In the genomic region with DNA sequence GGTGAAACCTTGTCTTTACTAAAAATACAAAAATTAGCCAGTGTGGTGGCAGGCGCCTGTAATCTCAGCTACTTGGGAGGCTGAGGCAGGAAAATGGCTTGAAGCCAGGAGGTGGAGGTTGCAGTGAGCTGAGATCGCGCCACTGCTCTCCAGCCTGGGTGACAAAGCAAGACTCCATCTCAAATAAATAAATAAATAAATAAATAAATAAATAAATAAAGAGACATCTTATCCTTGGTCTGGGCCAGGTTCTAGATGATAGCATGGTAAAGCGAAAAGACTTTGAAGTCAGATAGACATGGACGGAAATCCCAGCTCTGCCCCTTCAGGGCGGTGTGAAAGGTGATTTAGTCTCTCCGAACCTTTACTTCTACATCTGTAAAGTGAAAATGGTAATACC, we compare ENCODE assay signal across 8 cellular contexts. TPM values are rescaled to one million over a fixed set of nuclear protein-coding genes. Genes with fewer than 3 reads are reported as not detected.
DNase-seq lines count a peak whose midpoint lies in the region; ATAC-seq, FAIRE-seq and TF ChIP-seq lines count a peak whose summit lies in the region.
"Not testable (repeated sequence)": the region's sequence is repeated elsewhere in the genome, so short reads cannot be mapped to it uniquely, and the experiment has no call there.
"Had no signal": no experiment of that assay in that cellular context is flagged by ENCODE, and none has a peak within 500 bp of the region (broad histone marks: within the 10 kb centered on the region; RNA-seq: fewer than 3 reads in every experiment).

No MANE protein-coding gene starts in this region.

- not testable (repeated sequence) for H3K4me3 ChIP-seq in A549; HEK293 (ENCODE audit: low read depth, low read length); neural cell (ENCODE audit: low read length)

- TF ChIP-seq POLR2A in A549 (IDR thresholded peaks at IDR 0.05; ENCODE audit: low read length): not testable (repeated sequence)

- not testable (repeated sequence) for H3K36me3 ChIP-seq in HEK293 (ENCODE audit: control insufficient read depth in 2 of 2, insufficient read depth in 1 of 2, low read length in 2 of 2); neural cell (ENCODE audit: insufficient read depth, low read length)

- H3K4me1 ChIP-seq in A549; HEK293 (ENCODE audit: control insufficient read depth, insufficient read depth, low read length): not testable (repeated sequence)

- not testable (repeated sequence) for H3K4me2 ChIP-seq in A549; neural cell (ENCODE audit: low read length)

- H3K9me3 ChIP-seq in A549; HEK293 (ENCODE audit: control insufficient read depth, insufficient read depth, low read depth, low read length); neural cell (ENCODE audit: low read length): not testable (repeated sequence)

- not testable (repeated sequence) for H4K20me1 ChIP-seq in neural cell (ENCODE audit: insufficient read depth)

- CTCF ChIA-PET in A549 (lab: Yijun Ruan, JAX): interaction anchor here (0.6 to 1.4 kb wide), 4 partner anchors 8 to 1597 kb away, joined by 3 to 4 read pairs (median 3); a partner anchor contains a TSS
- CTCF ChIA-PET in HEK293 (lab: Yijun Ruan, JAX): not testable (repeated sequence)

- TF ChIP-seq EP300 in A549 (IDR thresholded peaks at IDR 0.05); neural cell (conservative IDR thresholded peaks at IDR 0.05; ENCODE audit: poor library complexity, severe bottlenecking): not testable (repeated sequence)

- H3K9ac ChIP-seq in neural cell (ENCODE audit: low read length): not testable (repeated sequence)

- not testable (repeated sequence) for TF ChIP-seq RAD21 in A549 (conservative IDR thresholded peaks at IDR 0.05 in 1 of 2, IDR thresholded peaks at IDR 0.05 in 1 of 2); neural cell (conservative IDR thresholded peaks at IDR 0.05)

- TF ChIP-seq CTCF in A549 (IDR thresholded peaks at IDR 0.05); HEK293 (tag by site-specific recombination; IDR thresholded peaks at IDR 0.05); neural cell (IDR thresholded peaks at IDR 0.05; ENCODE audit: poor library complexity, severe bottlenecking): not testable (repeated sequence)

- H3K79me2 ChIP-seq in neural cell (replicated peaks; ENCODE audit: insufficient read depth, low read length): not testable (repeated sequence)

- DNase-seq in A549 (ENCODE audit: low read depth in 1 of 2, low spot score in 1 of 2): not testable (repeated sequence)

- not testable (repeated sequence) for FAIRE-seq in A549 (lab: Jason Lieb, UNC)

- 37% methylated on average over 7 of the region's 7 CpGs for WGBS in A549 (ENCODE audit: missing lambda C conversion rate)

- not testable (repeated sequence) for H3K9me2 ChIP-seq in neural cell (ENCODE audit: insufficient read depth, low read length)

- H3K27me3 ChIP-seq in neural cell (ENCODE audit: insufficient read depth, low read depth, low read length): not testable (repeated sequence)

- not testable (repeated sequence) for H3F3A ChIP-seq in neural cell (ENCODE audit: insufficient read depth, low read length, poor library complexity, severe bottlenecking)

- not testable (repeated sequence) for H2AFZ ChIP-seq in neural cell (ENCODE audit: low read depth, low read length)

- H3K27ac ChIP-seq in A549; HEK293 (ENCODE audit: extremely low read depth, low read depth, low read length): not testable (repeated sequence)
- H3K27ac ChIP-seq in neural cell (ENCODE audit: low read length): peak overlapping the region; percentile 59

- ATAC-seq in A549: not testable (repeated sequence)

- POLR2A ChIA-PET in A549 (lab: Yijun Ruan, JAX); HEK293 (lab: Yijun Ruan, JAX): not testable (repeated sequence)

TF ChIP-seq in A549, 52 proteins besides CTCF, POLR2A, EP300 and RAD21:
- TF ChIP-seq ZC3H11A (IDR thresholded peaks at IDR 0.05): peak; percentile 44

TF ChIP-seq in HEK293, 187 proteins besides CTCF, POLR2A, EP300 and RAD21 (continues in another document):
- TF ChIP-seq ZNF555 (tag by site-specific recombination; conservative IDR thresholded peaks at IDR 0.05): peak; percentile 61
- peak; percentile 60 for TF ChIP-seq ZNF426 (tag by site-specific recombination; IDR thresholded peaks at IDR 0.05)
- TF ChIP-seq, protein P1, sequence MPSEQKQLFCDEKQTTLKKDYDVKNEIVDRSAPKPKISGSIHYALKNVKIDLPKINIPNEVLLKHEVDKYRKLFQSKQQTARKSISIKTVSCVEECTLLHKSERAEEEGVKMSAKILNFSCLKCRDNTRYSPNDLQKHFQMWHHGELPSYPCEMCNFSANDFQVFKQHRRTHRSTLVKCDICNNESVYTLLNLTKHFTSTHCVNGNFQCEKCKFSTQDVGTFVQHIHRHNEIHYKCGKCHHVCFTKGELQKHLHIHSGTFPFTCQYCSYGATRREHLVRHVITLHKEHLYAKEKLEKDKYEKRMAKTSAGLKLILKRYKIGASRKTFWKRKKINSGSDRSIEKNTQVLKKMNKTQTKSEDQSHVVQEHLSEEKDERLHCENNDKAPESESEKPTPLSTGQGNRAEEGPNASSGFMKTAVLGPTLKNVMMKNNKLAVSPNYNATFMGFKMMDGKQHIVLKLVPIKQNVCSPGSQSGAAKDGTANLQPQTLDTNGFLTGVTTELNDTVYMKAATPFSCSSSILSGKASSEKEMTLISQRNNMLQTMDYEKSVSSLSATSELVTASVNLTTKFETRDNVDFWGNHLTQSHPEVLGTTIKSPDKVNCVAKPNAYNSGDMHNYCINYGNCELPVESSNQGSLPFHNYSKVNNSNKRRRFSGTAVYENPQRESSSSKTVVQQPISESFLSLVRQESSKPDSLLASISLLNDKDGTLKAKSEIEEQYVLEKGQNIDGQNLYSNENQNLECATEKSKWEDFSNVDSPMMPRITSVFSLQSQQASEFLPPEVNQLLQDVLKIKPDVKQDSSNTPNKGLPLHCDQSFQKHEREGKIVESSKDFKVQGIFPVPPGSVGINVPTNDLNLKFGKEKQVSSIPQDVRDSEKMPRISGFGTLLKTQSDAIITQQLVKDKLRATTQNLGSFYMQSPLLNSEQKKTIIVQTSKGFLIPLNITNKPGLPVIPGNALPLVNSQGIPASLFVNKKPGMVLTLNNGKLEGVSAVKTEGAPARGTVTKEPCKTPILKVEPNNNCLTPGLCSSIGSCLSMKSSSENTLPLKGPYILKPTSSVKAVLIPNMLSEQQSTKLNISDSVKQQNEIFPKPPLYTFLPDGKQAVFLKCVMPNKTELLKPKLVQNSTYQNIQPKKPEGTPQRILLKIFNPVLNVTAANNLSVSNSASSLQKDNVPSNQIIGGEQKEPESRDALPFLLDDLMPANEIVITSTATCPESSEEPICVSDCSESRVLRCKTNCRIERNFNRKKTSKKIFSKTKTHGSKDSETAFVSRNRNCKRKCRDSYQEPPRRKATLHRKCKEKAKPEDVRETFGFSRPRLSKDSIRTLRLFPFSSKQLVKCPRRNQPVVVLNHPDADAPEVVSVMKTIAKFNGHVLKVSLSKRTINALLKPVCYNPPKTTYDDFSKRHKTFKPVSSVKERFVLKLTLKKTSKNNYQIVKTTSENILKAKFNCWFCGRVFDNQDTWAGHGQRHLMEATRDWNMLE (tag by site-specific recombination; conservative IDR thresholded peaks at IDR 0.05; ENCODE audit: low read depth): peak; percentile 66; the same call in 1 of the 2 replicates

RNA-seq across cellular contexts. Expression of a gene that starts 33.2 kb away (rescaled TPM):
- polyA plus RNA-seq in A549 (2011; rRNA removed) (0.06 and 0.11 TPM in 2 replicates), A549 (2017; fragmentation: RNase III; extraction: RNeasy Plus Mini Kit Qiagen cat#74134 plus additional on column Dnase treatment) (not detected in 3 replicates), neural cell (2.2 and 2.8 TPM in 2 replicates)
- 0.05 TPM in 1 of 2 replicates, not detected in the other for polyA plus RNA-seq in A549 (2012; cell fraction: cytosol; rRNA removed)
- 0.06 TPM in 1 of 2 replicates, not detected in the other for polyA plus RNA-seq in A549 (2012; cell fraction: nucleus; rRNA removed)
- 0.10 TPM in 1 of 2 replicates, not detected in the other for polyA minus RNA-seq in A549 (2011; rRNA and poly(A)+ RNA removed)
- 25.3 and 26.3 TPM in 2 replicates for polyA minus RNA-seq in neural cell
- polyA plus RNA-seq: AG04450; CD14-positive monocyte; CD4-positive, alpha-beta memory T cell; CD4-positive, CD25-positive, alpha-beta regulatory T cell; CD8-positive, alpha-beta memory T cell had no signal
